17 cellular contexts compared by ENCODE assay signal in the genomic region with DNA sequence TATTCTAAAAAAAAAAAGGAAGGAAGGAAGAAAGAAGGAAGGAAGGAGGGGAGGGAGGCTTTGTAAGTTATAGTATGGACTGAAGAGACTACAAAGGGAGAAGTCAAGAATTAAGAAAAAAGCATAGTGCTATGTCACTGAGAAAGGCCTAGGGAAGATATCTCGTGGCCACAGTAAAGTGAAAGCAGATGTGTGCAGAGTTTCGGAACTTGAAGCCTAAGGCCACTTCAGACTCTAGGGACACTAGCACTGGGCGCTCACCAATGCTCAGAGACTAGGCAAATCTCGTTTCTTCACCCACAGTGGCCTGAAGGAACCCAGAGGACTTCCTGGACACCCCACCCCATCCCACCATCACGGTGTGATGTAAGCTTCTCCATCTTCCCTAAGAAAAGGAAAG.
DNase-seq lines count a peak whose midpoint lies in the region; ATAC-seq and TF ChIP-seq lines count a peak whose summit lies in the region.
"Had no signal": no experiment of that assay in that cellular context is flagged by ENCODE, and none has a peak within 500 bp of the region (broad histone marks: within the 10 kb centered on the region; RNA-seq: fewer than 3 reads in every experiment).

No MANE protein-coding gene starts in this region.

- ATAC-seq in GM19351 (IDR thresholded peaks at IDR 0.05; ENCODE audit: unreplicated experiment) (peak; percentile 89), HG02759 (IDR thresholded peaks at IDR 0.05; ENCODE audit: unreplicated experiment) (peak; percentile 43), gastrocnemius medialis (no peak)
- ATAC-seq: left lung; naive thymus-derived CD4-positive, alpha-beta T cell; Right ventricle myocardium inferior had no signal

- H3K27me3 ChIP-seq in gastrocnemius medialis, result no peaks in the 10 kb centered on the region
- H3K27me3 ChIP-seq: left lung had no signal

- H3K27ac ChIP-seq in gastrocnemius medialis, result no peak overlapping the region
- H3K27ac ChIP-seq: left lung had no signal

- intact Hi-C loops in gastrocnemius medialis (cut with DNase I; ENCODE audit: low total_unique reads), result no loop called here

- H3K36me3 ChIP-seq in gastrocnemius medialis, result no peaks in the 10 kb centered on the region
- H3K36me3 ChIP-seq: left lung had no signal

- H3K4me1 ChIP-seq in gastrocnemius medialis, result no peaks in the 10 kb centered on the region
- H3K4me1 ChIP-seq: left lung had no signal

- DNase-seq in Daoy (ENCODE audit: low read depth) (peak; percentile 6), OCI-M1 (lab: John Stamatoyannopoulos, UW) (peak; percentile 63), DMS53 (lab: John Stamatoyannopoulos, UW) (no peak), gastrocnemius medialis (no peak), G401 (ENCODE audit: low spot score) (no peak)
- DNase-seq in activated T-cell treated with anti-CD3 and anti-CD28 coated beads, Interleukin-2, amount 50 U/mL, for 48 hours, result no peak
- DNase-seq: ACHN; activated CD4-positive, alpha-beta T cell treated with anti-CD3 and anti-CD28 coated beads, Interleukin-2, amount 50 U/mL, for 1 hour; amniotic stem cell; hippocampal formation; left lung; naive thymus-derived CD4-positive, alpha-beta T cell; NCI-H1694 treated with DMSO at 0.1 percent for 48 hours; NCI-H748 treated with DMSO at 0.1 percent for 48 hours had no signal

- no peaks in the 10 kb centered on the region for H3K9me3 ChIP-seq in gastrocnemius medialis
- H3K9me3 ChIP-seq: left lung had no signal

- no peak overlapping the region for H3K4me3 ChIP-seq in gastrocnemius medialis
- H3K4me3 ChIP-seq: left lung had no signal

- TF ChIP-seq POLR2A in gastrocnemius medialis (IDR thresholded peaks at IDR 0.05), result no peak

- TF ChIP-seq CTCF in gastrocnemius medialis (IDR thresholded peaks at IDR 0.05 in 4 of 5, conservative IDR thresholded peaks at IDR 0.05 in 1 of 5), result no peak

- in situ Hi-C loops in gastrocnemius medialis (cut with MboI; ENCODE audit: low sequenced_read_pairs in 4 of 4) (no loop called here), G401 (cut with HindIII; ENCODE audit: low sequenced_read_pairs) (no loop called here)

Comparison
In these comparisons a context has a peak if more than half of its experiments do, and no peak if none do; other contexts are left out.
1. DNase-seq: peak in Daoy (single experiment) and OCI-M1 (single experiment); none in DMS53 (single experiment), gastrocnemius medialis (0 of 2), activated T-cell treated with anti-CD3 and anti-CD28 coated beads, Interleukin-2, amount 50 U/mL, for 48 hours (0 of 2) and G401 (single experiment).
2. ATAC-seq: peak in GM19351 (single experiment) and HG02759 (single experiment); none in gastrocnemius medialis (0 of 2).